18 cellular contexts compared by ENCODE assay signal in the genomic region with DNA sequence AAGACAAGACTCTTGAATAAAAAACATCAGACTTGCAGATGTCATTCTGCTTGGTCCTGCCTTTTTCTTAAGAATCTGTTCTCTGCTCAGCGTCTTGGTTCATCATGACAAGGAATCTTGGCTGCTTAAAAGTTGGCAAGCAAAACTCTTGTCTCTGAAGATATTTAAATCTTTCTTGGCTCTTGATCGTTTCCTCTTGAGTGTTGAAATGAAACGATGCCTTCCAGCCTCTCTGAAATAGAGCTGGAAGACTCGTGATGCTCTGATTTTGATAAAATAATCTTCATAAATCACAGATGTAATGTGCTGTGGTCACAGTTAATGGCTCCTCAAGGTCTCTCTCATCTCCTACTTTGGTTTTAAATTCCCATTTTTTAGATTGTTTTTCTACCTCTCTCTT. TPM values are rescaled to one million over a fixed set of nuclear protein-coding genes. Genes with fewer than 3 reads are reported as not detected.
DNase-seq lines count a peak whose midpoint lies in the region; FAIRE-seq and TF ChIP-seq lines count a peak whose summit lies in the region.
"Had no signal": no experiment of that assay in that cellular context is flagged by ENCODE, and none has a peak within 500 bp of the region (broad histone marks: within the 10 kb centered on the region; RNA-seq: fewer than 3 reads in every experiment).

No MANE protein-coding gene starts in this region.

- TF ChIP-seq CTCF in astrocyte (IDR thresholded peaks at IDR 0.05; ENCODE audit: insufficient read depth, low read depth, low read length) (no peak), fibroblast of pulmonary artery (IDR thresholded peaks at IDR 0.05; ENCODE audit: low read length, missing control alignments) (no peak), left ventricle myocardium inferior (IDR thresholded peaks at IDR 0.05; ENCODE audit: borderline replicate concordance) (no peak)

- H3K36me3 Mint-ChIP-seq in astrocyte (ENCODE audit: low read depth, unreplicated experiment), result no peaks in the 10 kb centered on the region
- H3K36me3 Mint-ChIP-seq: CD8-positive, alpha-beta T cell had no signal

- H3K27ac Mint-ChIP-seq in astrocyte (ENCODE audit: unreplicated experiment), result no peak overlapping the region
- H3K27ac Mint-ChIP-seq: CD8-positive, alpha-beta T cell had no signal

- no peak overlapping the region for H3K9ac ChIP-seq in astrocyte (ENCODE audit: low read length)

- no peaks in the 10 kb centered on the region for H3K27me3 ChIP-seq in astrocyte (ENCODE audit: insufficient read depth, low read length)
- H3K27me3 ChIP-seq in left ventricle myocardium inferior (ENCODE audit: low read depth), result peaks cover 13% of the 10 kb centered on the region

- intact Hi-C loops in left ventricle myocardium inferior (cut with micrococcal nuclease), result no loop called here

- no peak overlapping the region for H2AFZ ChIP-seq in astrocyte (ENCODE audit: low read depth, low read length)

- H3K79me2 ChIP-seq in astrocyte (ENCODE audit: insufficient read depth, low read length), result no peaks in the 10 kb centered on the region

- no peak for FAIRE-seq in astrocyte (lab: Jason Lieb, UNC)
- FAIRE-seq: G401.6, GM12892 had no signal

- no peaks in the 10 kb centered on the region for H4K20me1 ChIP-seq in astrocyte (ENCODE audit: insufficient read depth, low read length)

- no peaks in the 10 kb centered on the region for H3K36me3 ChIP-seq in astrocyte (ENCODE audit: insufficient read depth, low read length)
- H3K36me3 ChIP-seq in left ventricle myocardium inferior, result no peaks in the 10 kb centered on the region

- no peak overlapping the region for H3K4me3 Mint-ChIP-seq in astrocyte (ENCODE audit: unreplicated experiment)
- H3K4me3 Mint-ChIP-seq: CD8-positive, alpha-beta T cell had no signal

- H3K4me1 Mint-ChIP-seq in astrocyte (ENCODE audit: low read depth, unreplicated experiment), result peaks cover 4% of the 10 kb centered on the region

- H3K9me3 ChIP-seq in astrocyte (ENCODE audit: insufficient read depth, low read depth, low read length) (no peaks in the 10 kb centered on the region), left ventricle myocardium inferior (replicated peaks) (peaks cover 9% of the 10 kb centered on the region)

- DNase-seq in GM03348 (ENCODE audit: low spot score), result peak; percentile 21
- DNase-seq in astrocyte (ENCODE audit: low read depth), result peak; percentile 29
- peak; percentile 78 for DNase-seq in fibroblast of pulmonary artery (ENCODE audit: low read depth)
- DNase-seq in skeletal muscle cell (ENCODE audit: low read depth), result peak; percentile 45
- no peak for DNase-seq in CD1c-positive myeloid dendritic cell (ENCODE audit: extremely low spot score)
- DNase-seq in left ventricle myocardium inferior, result no peak
- no peak for DNase-seq in nucleus accumbens (lab: John Stamatoyannopoulos, UW)
- no peak for DNase-seq in DMS114 treated with DMSO at 0.1 percent for 48 hours (lab: John Stamatoyannopoulos, UW; ENCODE audit: unreplicated experiment)
- DNase-seq: CD8-positive, alpha-beta T cell; DND-41; GOT3; KBM-7; NCI-H1436 treated with DMSO at 0.1 percent for 48 hours; NCI-H2081; NCI-H524 had no signal

- H3K27ac ChIP-seq in astrocyte (ENCODE audit: low read depth, low read length) (no peak overlapping the region), left ventricle myocardium inferior (replicated peaks) (no peak overlapping the region)
- H3K27ac ChIP-seq: SK-N-MC had no signal

- no peak overlapping the region for H3K4me2 ChIP-seq in astrocyte (ENCODE audit: low read length)

- H3K4me3 ChIP-seq in astrocyte (ENCODE audit: insufficient read depth, low read depth, low read length) (no peak overlapping the region), fibroblast of pulmonary artery (replicated peaks; ENCODE audit: low read depth, low read length) (no peak overlapping the region), skeletal muscle cell (ENCODE audit: low read depth, low read length) (no peak overlapping the region), left ventricle myocardium inferior (no peak overlapping the region)
- H3K4me3 ChIP-seq: SK-N-MC had no signal

- H3K27me3 Mint-ChIP-seq in astrocyte (ENCODE audit: low read depth, unreplicated experiment), result no peaks in the 10 kb centered on the region

- H3K4me1 ChIP-seq in astrocyte (ENCODE audit: insufficient read depth, low read length) (no peaks in the 10 kb centered on the region), left ventricle myocardium inferior (no peaks in the 10 kb centered on the region)

- peaks cover 5% of the 10 kb centered on the region for H3K9me3 Mint-ChIP-seq in astrocyte (ENCODE audit: unreplicated experiment)

RNA-seq across cellular contexts. Expression of a gene that starts 39.9 kb away (rescaled TPM):
- total RNA-seq in astrocyte (17.4 and 20.2 TPM in 2 replicates), left ventricle myocardium inferior (18.3 TPM)

RNA-seq across cellular contexts. Expression of a gene that starts 54.8 kb away (rescaled TPM):
- 26.2 and 28.2 TPM in 2 replicates for total RNA-seq in astrocyte
- 8.4 TPM for total RNA-seq in left ventricle myocardium inferior

Comparison
In these comparisons a context has a peak if more than half of its experiments do, and no peak if none do; other contexts are left out.
1. DNase-seq: peak in GM03348 (single experiment), astrocyte (single experiment), fibroblast of pulmonary artery (single experiment) and skeletal muscle cell (single experiment); none in CD1c-positive myeloid dendritic cell (single experiment), left ventricle myocardium inferior (single experiment), nucleus accumbens (0 of 56) and DMS114 treated with DMSO at 0.1 percent for 48 hours (single experiment).